Comparison of ENCODE assay signal across 7 cellular contexts in genomic region chr2:110473059-110473358, GRCh38. TPM values are rescaled to one million over a fixed set of nuclear protein-coding genes. Genes with fewer than 3 reads are reported as not detected.
DNase-seq lines count a peak whose midpoint lies in the region; ATAC-seq, FAIRE-seq and TF ChIP-seq lines count a peak whose summit lies in the region.
"Not testable (repeated sequence)": the region's sequence is repeated elsewhere in the genome, so short reads cannot be mapped to it uniquely, and the experiment has no call there.
"Had no signal": no experiment of that assay in that cellular context is flagged by ENCODE, and none has a peak within 500 bp of the region (broad histone marks: within the 10 kb centered on the region; RNA-seq: fewer than 3 reads in every experiment).

No MANE protein-coding gene starts in this region.

- H3K9me3 ChIP-seq in HCT116 (ENCODE audit: control insufficient read depth in 1 of 2, insufficient read depth in 1 of 2, low read depth in 1 of 2, low read length in 2 of 2); GM12878 (replicated peaks; ENCODE audit: control insufficient read depth, insufficient read depth, low read length); pancreas: not testable (repeated sequence)

- not testable (repeated sequence) for TF ChIP-seq CTCF in HCT116 (IDR thresholded peaks at IDR 0.05 in 2 of 3, conservative IDR thresholded peaks at IDR 0.05 in 1 of 3; ENCODE audit: borderline replicate concordance in 1 of 3, insufficient read depth in 1 of 3, low read depth in 2 of 3, low read length in 2 of 3); GM12878 (IDR thresholded peaks at IDR 0.05 in 2 of 3, conservative IDR thresholded peaks at IDR 0.05 in 1 of 3; ENCODE audit: control insufficient read depth in 2 of 3, extremely low read depth in 1 of 3, insufficient read depth in 1 of 3, low read depth in 3 of 3, low read length in 3 of 3); pancreas (IDR thresholded peaks at IDR 0.05)

- not testable (repeated sequence) for TF ChIP-seq POLR2A in HCT116 (IDR thresholded peaks at IDR 0.05; ENCODE audit: borderline replicate concordance, extremely low read depth, insufficient read depth, insufficient read length); GM12878 (IDR thresholded peaks at IDR 0.05; ENCODE audit: low read depth, low read length)

- not testable (repeated sequence) for TF ChIP-seq EP300 in GM12878 (IDR thresholded peaks at IDR 0.05; ENCODE audit: borderline replicate concordance in 1 of 2, control insufficient read depth in 1 of 2, low read depth in 2 of 2, low read length in 2 of 2)

- POLR2A ChIA-PET in HCT116 (lab: Charles Lee); GM12878 (lab: Charles Lee): not testable (repeated sequence)

- not testable (repeated sequence) for FAIRE-seq in GM12878 (lab: Jason Lieb, UNC); pancreas (lab: Jason Lieb, UNC)

- in situ Hi-C loops in GM12878 (cut with MboI) = not testable (repeated sequence)

- not testable (repeated sequence) for H4K20me1 ChIP-seq in HCT116 (ENCODE audit: insufficient read depth); GM12878 (ENCODE audit: control insufficient read depth, insufficient read depth)

- not testable (repeated sequence) for H3K9ac ChIP-seq in HCT116 (ENCODE audit: low read length); GM12878 (ENCODE audit: control insufficient read depth, insufficient read depth, low read length)

- not testable (repeated sequence) for BruUV-seq in HCT116 (replicated peaks; lab: Mats Ljungman, UMichigan); GM12878 (replicated peaks; lab: Mats Ljungman, UMichigan)

- not testable (repeated sequence) for H3K27ac ChIP-seq in HCT116 (ENCODE audit: low read depth, low read length); GM12878 (ENCODE audit: control insufficient read depth, insufficient read depth); pancreas

- not testable (repeated sequence) for H2AFZ ChIP-seq in HCT116 (ENCODE audit: low read depth, low read length, poor library complexity, severe bottlenecking); GM12878 (ENCODE audit: control insufficient read depth, low read depth, low read length)

- SMC1A ChIA-PET in GM12878 (lab: Charles Lee; ENCODE audit: uncharacterized antibody, unreplicated experiment) = not testable (repeated sequence)

- no CpG with 5 or more reads among the region's 3 CpGs for WGBS in GM12878 (ENCODE audit: insufficient coverage, insufficient replicate concordance, low lambda C conversion rate, missing lambda C conversion rate)
- no CpG with 5 or more reads among the region's 3 CpGs for WGBS in pancreas, 2 donors

- not testable (repeated sequence) for TF ChIP-seq RAD21 in HCT116 (IDR thresholded peaks at IDR 0.05; ENCODE audit: low read depth); GM12878 (IDR thresholded peaks at IDR 0.05; ENCODE audit: insufficient read depth, low read depth, low read length)

- not testable (repeated sequence) for DNase-seq in HCT116 (ENCODE audit: low read depth, low spot score); GM12878 (ENCODE audit: low read depth, low spot score); Right ventricle myocardium superior; pancreas

- not testable (repeated sequence) for H3K79me2 ChIP-seq in HCT116 (ENCODE audit: insufficient read depth, low read length); GM12878 (ENCODE audit: control insufficient read depth, insufficient read depth, low read length)

- H3K36me3 ChIP-seq in HCT116 (ENCODE audit: control insufficient read depth in 1 of 2, insufficient read depth in 2 of 2, low read length in 2 of 2); GM12878 (ENCODE audit: control insufficient read depth in 2 of 2, insufficient read depth in 2 of 2, low read length in 1 of 2); pancreas: not testable (repeated sequence)

- RAD21 ChIA-PET in HCT116 (lab: Charles Lee; ENCODE audit: low non-redundant PET in 1 of 2, low total read pairs in 2 of 2, uncharacterized antibody in 2 of 2, unreplicated experiment in 2 of 2); GM12878 (lab: Charles Lee; ENCODE audit: unreplicated experiment): not testable (repeated sequence)

- intact Hi-C loops in HCT116 (cut with micrococcal nuclease); GM12878 (cut with micrococcal nuclease; ENCODE audit: unreplicated experiment); Right ventricle myocardium superior (cut with DNase I); pancreas (cut with DNase I): not testable (repeated sequence)

- not testable (repeated sequence) for H3K4me2 ChIP-seq in HCT116 (ENCODE audit: low read length); GM12878 (ENCODE audit: control insufficient read depth, insufficient read depth)

- H3K9me2 ChIP-seq in HCT116 (ENCODE audit: insufficient read depth) = not testable (repeated sequence)

- not testable (repeated sequence) for H3K27me3 ChIP-seq in HCT116 (ENCODE audit: insufficient read depth, low read length); GM12878 (replicated peaks in 1 of 2; ENCODE audit: control insufficient read depth in 2 of 2, insufficient read depth in 2 of 2, low read length in 1 of 2); pancreas

- ATAC-seq in HCT116 (peak; percentile 50), SK-N-SH treated with all-trans-retinoic acid at 6 μM for 48 hours (peak; percentile 72), GM12878 (peak; percentile 48), Right ventricle myocardium superior (ENCODE audit: poor library complexity) (peak; percentile 32), pancreas (peak; percentile 11 to 40 (median 28))

- H3K4me1 ChIP-seq in HCT116 (ENCODE audit: control insufficient read depth in 1 of 2, insufficient read depth in 2 of 2, low read length in 2 of 2); GM12878 (ENCODE audit: control insufficient read depth, insufficient read depth, low read length); pancreas: not testable (repeated sequence)

- H3K4me3 ChIP-seq in HCT116 (replicated peaks in 1 of 2; ENCODE audit: low read depth in 1 of 2, low read length in 2 of 2); GM12878; pancreas: not testable (repeated sequence)

- CTCF ChIA-PET in HCT116 (lab: Charles Lee); GM12878 (lab: Yijun Ruan, JAX): not testable (repeated sequence)

RNA-seq across cellular contexts. Expression of gene LIMS4, which starts 0.4 kb away (rescaled TPM):
- total RNA-seq in HCT116 (2021; ENCODE audit: unreplicated experiment) (1.1 TPM), GM12878 (2014; rRNA removed) (1.1 TPM in 1 of 2 replicates, not detected in the other), GM12878 (2014; rRNA removed; fragmentation: Illumina TruSeq; extraction: Trizol) (0.13 TPM in 1 of 2 replicates, not detected in the other), GM12878 (2021) (0.40 and 0.49 TPM in 2 replicates), Right ventricle myocardium superior (2.4 TPM), pancreas (1 to 10 TPM in 5 of 6 donors, under 1 TPM in 1; 0.63 to 4.6 (median 3.2) TPM)
- 0.04 and 0.44 TPM in 2 replicates for polyA plus RNA-seq in HCT116 (2012)
- 1.2 and 3.3 TPM in 2 replicates for total RNA-seq in GM12878 (2013; cell fraction: nucleolus; rRNA removed)
- not detected for polyA plus RNA-seq in GM12878 (2011; ENCODE audit: low read depth)
- polyA plus RNA-seq in GM12878 (2011; rRNA removed) (0.53 and 0.91 TPM in 2 replicates), GM12878 (2014; fragmentation: Illumina TruSeq; extraction: Trizol) (0.31 TPM in 1 of 2 replicates, not detected in the other), GM12878 (2014; fragmentation: Nextera tagmentation; extraction: Ambion mirVana) (under 1 TPM; 0.47 to 0.63 TPM), GM12878 (2014; rRNA removed) (1.2 and 1.3 TPM in 2 replicates), GM12878 (2016; fragmentation: Nextera tagmentation; extraction: Ambion mirVana) (under 1 TPM; 0.11 to 0.29 TPM), pancreas (1 to 10 TPM; 2.7 to 2.9 TPM)
- 0.20 and 0.30 TPM in 2 replicates for polyA plus RNA-seq in GM12878 (2011; cell fraction: cytosol; rRNA removed)
- 0.15 TPM in 1 of 2 replicates, not detected in the other for polyA plus RNA-seq in GM12878 (2011; cell fraction: nucleus; rRNA removed)
- not detected in 2 replicates for polyA plus RNA-seq in GM12878 (2012)
- polyA minus RNA-seq in GM12878 (2011; rRNA and poly(A)+ RNA removed) = 0.80 and 1.3 TPM in 2 replicates
- not detected in 2 replicates for polyA minus RNA-seq in GM12878 (2011; cell fraction: cytosol; rRNA and poly(A)+ RNA removed)
- 0.24 and 0.57 TPM in 2 replicates for polyA minus RNA-seq in GM12878 (2011; cell fraction: nucleus; rRNA and poly(A)+ RNA removed)
- total RNA-seq: CD4-positive, CD25-positive, alpha-beta regulatory T cell; G401 had no signal
